13 cellular contexts compared by ENCODE assay signal in genomic region chr10:21638681-21639080, GRCh38.
A peak's percentile ranks its signal among the peaks of the same experiment; 100 is the strongest.
DNase-seq lines count a peak whose midpoint lies in the region; ATAC-seq and TF ChIP-seq lines count a peak whose summit lies in the region.
"Had no signal": no experiment of that assay in that cellular context is flagged by ENCODE, and none has a peak within 500 bp of the region (broad histone marks: within the 10 kb centered on the region; RNA-seq: fewer than 3 reads in every experiment).

No MANE protein-coding gene starts in this region.

- H3K27me3 Mint-ChIP-seq in activated CD4-positive, alpha-beta T cell treated with anti-CD3 and anti-CD28 coated beads, Interleukin-2, amount 10 ng/mL, durations not matched to agents 24 days and 14 days, result no peaks in the 10 kb centered on the region
- no peaks in the 10 kb centered on the region for H3K27me3 Mint-ChIP-seq in neural progenitor cell (ENCODE audit: insufficient read depth, low read depth)

- DNase-seq in activated CD4-positive, alpha-beta T cell treated with anti-CD3 and anti-CD28 coated beads, Interleukin-2, amount 10 ng/mL, durations not matched to agents 24 days and 14 days, result peak; percentile 38
- DNase-seq in activated CD4-positive, alpha-beta T cell treated with anti-CD3 and anti-CD28 coated beads, Interleukin-2, amount 50 U/mL, for 48 hours, result no peak
- peak; percentile 12 for DNase-seq in IMR-90
- no peak for DNase-seq in neural progenitor cell (ENCODE audit: low spot score)
- DNase-seq in Right ventricle myocardium superior, result no peak
- no peak for DNase-seq in globus pallidus (ENCODE audit: low spot score)
- DNase-seq: DMS53, GDM1, NCI-H1417 treated with DMSO at 0.1 percent for 48 hours, NCI-H2081 treated with DMSO at 0.1 percent for 48 hours, SHP77 treated with DMSO at 0.1 percent for 48 hours had no signal

- H2AK5ac ChIP-seq in IMR-90 (ENCODE audit: low read depth, low read length), result no peak overlapping the region

- H4K8ac ChIP-seq in IMR-90 (ENCODE audit: low read depth in 2 of 2, low read length in 2 of 2), result no peak overlapping the region

- no TSS peak for BruUV-seq in IMR-90 (replicated peaks; lab: Mats Ljungman, UMichigan)

- no peak for TF ChIP-seq RAD21 in IMR-90 (IDR thresholded peaks at IDR 0.05; ENCODE audit: low read length)

- H3K9ac ChIP-seq in IMR-90 (ENCODE audit: low read depth, low read length) (no peak overlapping the region), neural progenitor cell (no peak overlapping the region)

- H3K9me3 ChIP-seq in IMR-90 (ENCODE audit: control insufficient read depth, insufficient read depth, low read length) (no peaks in the 10 kb centered on the region), neural progenitor cell (ENCODE audit: low read depth) (no peaks in the 10 kb centered on the region)

- H3K9me1 ChIP-seq in IMR-90 (ENCODE audit: insufficient read depth, low read length), result peaks cover 13% of the 10 kb centered on the region

- H4K91ac ChIP-seq in IMR-90 (ENCODE audit: insufficient read depth, low read depth, low read length), result no peak overlapping the region

- H4K5ac ChIP-seq in IMR-90 (ENCODE audit: low read depth, low read length), result no peak overlapping the region

- H3K9me3 Mint-ChIP-seq in activated CD4-positive, alpha-beta T cell treated with anti-CD3 and anti-CD28 coated beads, Interleukin-2, amount 10 ng/mL, durations not matched to agents 24 days and 14 days, result no peaks in the 10 kb centered on the region
- H3K9me3 Mint-ChIP-seq in neural progenitor cell, result no peaks in the 10 kb centered on the region

- H3K4ac ChIP-seq in IMR-90 (ENCODE audit: low read depth, low read length), result no peak overlapping the region

- no peak overlapping the region for H3K14ac ChIP-seq in IMR-90 (replicated peaks; ENCODE audit: low read depth, low read length)

- no peak overlapping the region for H2AK9ac ChIP-seq in IMR-90 (replicated peaks; ENCODE audit: low read depth, low read length, poor library complexity)

- H3K18ac ChIP-seq in IMR-90 (ENCODE audit: low read depth, low read length), result no peak overlapping the region

- H3K4me1 Mint-ChIP-seq in activated CD4-positive, alpha-beta T cell treated with anti-CD3 and anti-CD28 coated beads, Interleukin-2, amount 10 ng/mL, durations not matched to agents 24 days and 14 days, result peaks cover 6% of the 10 kb centered on the region
- peaks cover 19% of the 10 kb centered on the region for H3K4me1 Mint-ChIP-seq in neural progenitor cell

- in situ Hi-C loops in IMR-90 (cut with MboI; ENCODE audit: low sequenced_read_pairs), result no loop called here

- no peak overlapping the region for H2BK15ac ChIP-seq in IMR-90 (ENCODE audit: low read depth, low read length)

- H3K4me3 ChIP-seq in IMR-90 (ENCODE audit: insufficient read depth, low read depth, low read length) (no peak overlapping the region), neural progenitor cell (no peak overlapping the region)

- peaks cover 40 to 83% of the 10 kb centered on the region in 2 experiments for H3K79me1 ChIP-seq in IMR-90 (ENCODE audit: low read depth in 1 of 2, low read length in 2 of 2)

- POLR2A ChIA-PET in IMR-90 (lab: Charles Lee; ENCODE audit: unreplicated experiment), result no interaction called here

- H2AFZ ChIP-seq in IMR-90 (replicated peaks; ENCODE audit: low read length, poor library complexity) (no peak overlapping the region), neural progenitor cell (replicated peaks) (no peak overlapping the region)

- no peak overlapping the region for H3K4me3 Mint-ChIP-seq in activated CD4-positive, alpha-beta T cell treated with anti-CD3 and anti-CD28 coated beads, Interleukin-2, amount 10 ng/mL, durations not matched to agents 24 days and 14 days
- no peak overlapping the region for H3K4me3 Mint-ChIP-seq in neural progenitor cell

- no peak for TF ChIP-seq POLR2A in IMR-90 (IDR thresholded peaks at IDR 0.05; ENCODE audit: low read depth, low read length)

- no peak overlapping the region for H2BK20ac ChIP-seq in IMR-90 (ENCODE audit: low read depth, low read length)

- no peak overlapping the region for H3K27ac Mint-ChIP-seq in activated CD4-positive, alpha-beta T cell treated with anti-CD3 and anti-CD28 coated beads, Interleukin-2, amount 10 ng/mL, durations not matched to agents 24 days and 14 days
- no peak overlapping the region for H3K27ac Mint-ChIP-seq in neural progenitor cell

- ATAC-seq in IMR-90 (ENCODE audit: low read depth) (no peak; the same call in 1 of the 2 replicates), GM18498 (IDR thresholded peaks at IDR 0.05; ENCODE audit: unreplicated experiment) (no peak), Right ventricle myocardium superior (ENCODE audit: poor library complexity) (no peak)

- no peaks in the 10 kb centered on the region for H3K27me3 ChIP-seq in IMR-90 (ENCODE audit: control insufficient read depth, insufficient read depth, low read length)
- H3K27me3 ChIP-seq in neural progenitor cell, result no peaks in the 10 kb centered on the region

- dilution Hi-C loops in IMR-90 (cut with HindIII; ENCODE audit: low sequenced_read_pairs, unreplicated experiment), result no loop called here

- no peaks in the 10 kb centered on the region; the same call in 1 of the 2 replicates for H3K36me3 ChIP-seq in IMR-90 (ENCODE audit: control insufficient read depth, insufficient read depth, low read length)
- no peaks in the 10 kb centered on the region for H3K36me3 ChIP-seq in neural progenitor cell

- H3K36me3 Mint-ChIP-seq in activated CD4-positive, alpha-beta T cell treated with anti-CD3 and anti-CD28 coated beads, Interleukin-2, amount 10 ng/mL, durations not matched to agents 24 days and 14 days (ENCODE audit: low read depth), result peaks cover 17% of the 10 kb centered on the region
- peaks cover 15% of the 10 kb centered on the region for H3K36me3 Mint-ChIP-seq in neural progenitor cell

- no peak for TF ChIP-seq CTCF in IMR-90 (conservative IDR thresholded peaks at IDR 0.05; ENCODE audit: low read depth, low read length)
- no peak for TF ChIP-seq CTCF in VCaP (conservative IDR thresholded peaks at IDR 0.05)
- TF ChIP-seq CTCF in neural progenitor cell (IDR thresholded peaks at IDR 0.05), result no peak

- WGBS in IMR-90 (ENCODE audit: extremely low coverage in 2 of 2, insufficient read length in 1 of 2), 2 experiments, result no CpG with 5 or more reads among the region's 2 CpGs

- H3K56ac ChIP-seq in IMR-90 (ENCODE audit: extremely low read depth, insufficient read depth, low read length), result no peak overlapping the region

- H3K4me1 ChIP-seq in IMR-90 (ENCODE audit: control insufficient read depth, insufficient read depth, low read length), result peaks cover 3% of the 10 kb centered on the region; the same call in 1 of the 2 replicates
- H3K4me1 ChIP-seq in neural progenitor cell, result peaks cover 24% of the 10 kb centered on the region

- intact Hi-C loops in activated CD4-positive, alpha-beta T cell treated with anti-CD3 and anti-CD28 coated beads, Interleukin-2, amount 10 ng/mL, durations not matched to agents 24 days and 14 days (cut with micrococcal nuclease), result no loop called here
- intact Hi-C loops in IMR-90 (cut with micrococcal nuclease) (no loop called here), Right ventricle myocardium superior (cut with DNase I) (no loop called here)

- H3K27ac ChIP-seq in IMR-90 (ENCODE audit: insufficient read depth, low read length) (no peak overlapping the region), VCaP (peak overlapping the region; percentile 1; the same call in 1 of the 2 replicates), neural progenitor cell (peak overlapping the region; percentile 79)

- H2BK5ac ChIP-seq in IMR-90 (ENCODE audit: low read depth, low read length, poor library complexity, severe bottlenecking), result no peak overlapping the region

- no peak overlapping the region for H3K23ac ChIP-seq in IMR-90 (ENCODE audit: low read depth, low read length)

- CTCF ChIA-PET in IMR-90 (lab: Yijun Ruan, JAX), result no interaction called here

- H3F3A ChIP-seq in neural progenitor cell (ENCODE audit: low read depth), result peaks cover 33% of the 10 kb centered on the region

- H3K79me2 ChIP-seq in neural progenitor cell (ENCODE audit: low read depth), result peaks cover 81% of the 10 kb centered on the region

- H3K4me2 ChIP-seq in IMR-90 (ENCODE audit: low read depth, low read length) (no peak overlapping the region), neural progenitor cell (no peak overlapping the region)

- no peak overlapping the region for H2BK120ac ChIP-seq in IMR-90 (ENCODE audit: low read depth, low read length)

- H4K20me1 ChIP-seq in IMR-90 (ENCODE audit: insufficient read depth, low read length) (peaks cover 15% of the 10 kb centered on the region), neural progenitor cell (ENCODE audit: low read depth) (peaks cover 60% of the 10 kb centered on the region)

TF ChIP-seq in IMR-90, 13 proteins besides CTCF, POLR2A, EP300 and RAD21 (continues in another document):
- TF ChIP-seq CEBPB (IDR thresholded peaks at IDR 0.05; ENCODE audit: low read depth, low read length) (no peak), SMC3 (IDR thresholded peaks at IDR 0.05; ENCODE audit: low read depth, low read length) (no peak), RFX5 (IDR thresholded peaks at IDR 0.05; ENCODE audit: low read depth, low read length) (no peak), FOS (IDR thresholded peaks at IDR 0.05; ENCODE audit: low read depth, low read length) (no peak), RCOR1 (IDR thresholded peaks at IDR 0.05; ENCODE audit: insufficient replicate concordance, low read length) (no peak), MAFK (IDR thresholded peaks at IDR 0.05; ENCODE audit: low read depth, low read length) (no peak), USF2 (IDR thresholded peaks at IDR 0.05; ENCODE audit: low read depth, low read length) (no peak), MXI1 (IDR thresholded peaks at IDR 0.05; ENCODE audit: borderline replicate concordance, low read depth, low read length) (no peak), BHLHE40 (IDR thresholded peaks at IDR 0.05; ENCODE audit: low read depth, low read length) (no peak), MAZ (IDR thresholded peaks at IDR 0.05; ENCODE audit: borderline replicate concordance, low read depth, low read length) (no peak), NFE2L2 (IDR thresholded peaks at IDR 0.05; ENCODE audit: low read depth, low read length) (no peak), CHD1 (IDR thresholded peaks at IDR 0.05; ENCODE audit: low read depth, low read length) (no peak)

Comparison
In these comparisons a context has a peak if more than half of its experiments do, and no peak if none do; other contexts are left out.
1. DNase-seq: peak in activated CD4-positive, alpha-beta T cell treated with anti-CD3 and anti-CD28 coated beads, Interleukin-2, amount 10 ng/mL, durations not matched to agents 24 days and 14 days (single experiment) and IMR-90 (single experiment); none in activated CD4-positive, alpha-beta T cell treated with anti-CD3 and anti-CD28 coated beads, Interleukin-2, amount 50 U/mL, for 48 hours (0 of 2), neural progenitor cell (single experiment), Right ventricle myocardium superior (single experiment) and globus pallidus (single experiment).